8 cellular contexts compared by ENCODE assay signal in the genomic region with DNA sequence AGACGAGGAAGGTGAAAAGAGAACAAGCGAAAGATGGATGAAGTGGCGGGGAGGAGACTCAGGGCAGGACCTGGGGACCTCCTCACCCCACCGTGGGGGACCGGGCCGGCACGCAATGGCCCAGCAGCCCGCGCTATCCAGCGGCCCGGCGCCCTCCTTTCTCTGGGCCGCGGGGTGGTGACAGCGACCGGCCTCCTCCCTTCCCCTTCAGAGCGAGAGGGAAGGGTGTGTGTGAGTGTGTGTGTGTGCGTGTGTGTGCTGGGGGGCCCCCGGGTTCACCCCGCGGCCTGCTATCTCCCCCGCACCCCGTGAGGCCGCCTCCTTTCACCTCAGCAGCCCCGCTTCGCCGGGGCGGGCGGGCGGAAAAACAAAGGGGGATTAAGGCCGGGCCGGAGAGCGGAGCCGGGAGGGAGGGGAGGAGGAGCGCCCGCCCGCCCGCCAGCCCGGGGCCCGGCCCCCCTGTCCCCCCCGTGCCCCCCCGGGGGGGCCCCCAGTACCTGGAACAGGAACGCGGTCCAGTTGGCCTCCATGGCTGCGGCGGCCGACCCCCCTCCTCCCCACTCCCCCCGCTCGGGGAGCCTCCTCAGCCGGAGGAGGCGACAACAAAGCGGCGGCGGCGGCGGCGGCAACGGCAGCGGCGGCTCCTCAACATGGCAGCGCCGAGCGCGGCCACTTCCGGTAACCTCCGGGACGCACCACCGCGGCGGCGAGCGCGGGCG. TPM values are rescaled to one million over a fixed set of nuclear protein-coding genes. Genes with fewer than 3 reads are reported as not detected.
A peak's percentile ranks its signal among the peaks of the same experiment; 100 is the strongest.
DNase-seq lines count a peak whose midpoint lies in the region; ATAC-seq and TF ChIP-seq lines count a peak whose summit lies in the region.

Gene VEZF1, minus strand, starts transcription at position 673 of the 719 bp plus-strand sequence. Its CDS starts 143 bp downstream, at position 530.

- WGBS in liver = under 1% methylated on average over 74 of the region's 74 CpGs

- H3K9ac ChIP-seq in liver (ENCODE audit: low read depth in 1 of 2, low read length in 2 of 2) = peak within 1 kb of the TSS; percentile 57 to 66

- peaks cover 21% of the 10 kb centered on the region for H3K36me3 Mint-ChIP-seq in activated CD4-positive, alpha-beta T cell treated with anti-CD3 and anti-CD28 coated beads, Interleukin-2, amount 10 ng/mL, durations not matched to agents 24 days and 14 days (ENCODE audit: low read depth)
- H3K36me3 Mint-ChIP-seq in dendritic cell treated with granulocyte-macrophage colony-stimulating factor and Interleukin-4, amounts not matched to agents 40 ng/mL and 50 ng/mL, for 4 days (ENCODE audit: low read depth) = peaks cover 41% of the 10 kb centered on the region

- DNase-seq in NK-92 treated with Interleukin-12 subunit alpha and Interleukin-12 subunit beta, amount 100 ng/mL, for 24 hours (lab: John Stamatoyannopoulos, UW) = peak; percentile 74
- no peak for DNase-seq in NK-92 (lab: John Stamatoyannopoulos, UW; ENCODE audit: unreplicated experiment)
- DNase-seq in NCI-H2171 (lab: John Stamatoyannopoulos, UW) = peak; percentile 87
- DNase-seq in activated CD4-positive, alpha-beta T cell treated with anti-CD3 and anti-CD28 coated beads, Interleukin-2, amount 10 ng/mL, durations not matched to agents 24 days and 14 days = peak; percentile 93
- peak; percentile 79 for DNase-seq in stimulated activated CD4-positive, alpha-beta T cell treated with anti-CD3 and anti-CD28 coated beads, Interleukin-4, amount 100 ng/mL, for 1 hour

- H3K9me3 ChIP-seq in liver (ENCODE audit: control insufficient read depth in 4 of 4, low read length in 3 of 4) = no peaks in the 10 kb centered on the region

- no peaks in the 10 kb centered on the region for H3K9me3 Mint-ChIP-seq in activated CD4-positive, alpha-beta T cell treated with anti-CD3 and anti-CD28 coated beads, Interleukin-2, amount 10 ng/mL, durations not matched to agents 24 days and 14 days
- no peaks in the 10 kb centered on the region for H3K9me3 Mint-ChIP-seq in dendritic cell treated with granulocyte-macrophage colony-stimulating factor and Interleukin-4, amounts not matched to agents 40 ng/mL and 50 ng/mL, for 4 days

- H3K36me3 ChIP-seq in liver (ENCODE audit: control insufficient read depth in 4 of 4, insufficient read depth in 3 of 4, low read depth in 1 of 4, low read length in 3 of 4) = no peaks in the 10 kb centered on the region

- H3K4me3 ChIP-seq in liver (ENCODE audit: low read depth in 1 of 3, low read length in 3 of 3) = peak within 1 kb of the TSS; percentile 89 to 98 (median 94)

- intact Hi-C loops in activated CD4-positive, alpha-beta T cell treated with anti-CD3 and anti-CD28 coated beads, Interleukin-2, amount 10 ng/mL, durations not matched to agents 24 days and 14 days (cut with micrococcal nuclease) = loop anchor here (1.0 to 5.0 kb wide), 5 partner anchors 8 to 350 kb away; partner anchors contain the start of genes MRPS23 and SRSF1
- intact Hi-C loops in dendritic cell treated with granulocyte-macrophage colony-stimulating factor and Interleukin-4, amounts not matched to agents 40 ng/mL and 50 ng/mL, for 4 days (cut with micrococcal nuclease) = loop anchor here (2.0 to 5.0 kb wide), 3 partner anchors 39 to 125 kb away; no protein-coding TSS in a partner anchor

- ATAC-seq in HG02884 (IDR thresholded peaks at IDR 0.05; ENCODE audit: unreplicated experiment) = peak; percentile 39

- TF ChIP-seq CTCF in liver (IDR thresholded peaks at IDR 0.05; ENCODE audit: low read depth, low read length, missing input control) = no peak

- TF ChIP-seq RAD21 in liver (IDR thresholded peaks at IDR 0.05) = no peak

- peak within 1 kb of the TSS; percentile 96 for H3K27ac Mint-ChIP-seq in activated CD4-positive, alpha-beta T cell treated with anti-CD3 and anti-CD28 coated beads, Interleukin-2, amount 10 ng/mL, durations not matched to agents 24 days and 14 days
- H3K27ac Mint-ChIP-seq in dendritic cell treated with granulocyte-macrophage colony-stimulating factor and Interleukin-4, amounts not matched to agents 40 ng/mL and 50 ng/mL, for 4 days = peak within 1 kb of the TSS; percentile 97

- peaks cover 47% of the 10 kb centered on the region for H3K4me1 Mint-ChIP-seq in activated CD4-positive, alpha-beta T cell treated with anti-CD3 and anti-CD28 coated beads, Interleukin-2, amount 10 ng/mL, durations not matched to agents 24 days and 14 days
- H3K4me1 Mint-ChIP-seq in dendritic cell treated with granulocyte-macrophage colony-stimulating factor and Interleukin-4, amounts not matched to agents 40 ng/mL and 50 ng/mL, for 4 days (ENCODE audit: low read depth) = peaks cover 49% of the 10 kb centered on the region

- H3K4me1 ChIP-seq in liver (ENCODE audit: control insufficient read depth in 4 of 4, insufficient read depth in 4 of 4, low read length in 3 of 4) = peaks cover 2 to 38% (median 28%) of the 10 kb centered on the region in 4 donors

- peak within 1 kb of the TSS; percentile 94 for H3K4me3 Mint-ChIP-seq in activated CD4-positive, alpha-beta T cell treated with anti-CD3 and anti-CD28 coated beads, Interleukin-2, amount 10 ng/mL, durations not matched to agents 24 days and 14 days
- H3K4me3 Mint-ChIP-seq in dendritic cell treated with granulocyte-macrophage colony-stimulating factor and Interleukin-4, amounts not matched to agents 40 ng/mL and 50 ng/mL, for 4 days = peak within 1 kb of the TSS; percentile 96

- H3K27me3 ChIP-seq in liver (ENCODE audit: control insufficient read depth in 4 of 4, insufficient read depth in 4 of 4, low read length in 3 of 4) = no peaks in the 10 kb centered on the region

- H3K27me3 Mint-ChIP-seq in activated CD4-positive, alpha-beta T cell treated with anti-CD3 and anti-CD28 coated beads, Interleukin-2, amount 10 ng/mL, durations not matched to agents 24 days and 14 days = no peaks in the 10 kb centered on the region
- H3K27me3 Mint-ChIP-seq in dendritic cell treated with granulocyte-macrophage colony-stimulating factor and Interleukin-4, amounts not matched to agents 40 ng/mL and 50 ng/mL, for 4 days = no peaks in the 10 kb centered on the region

- peak within 1 kb of the TSS; percentile 82 to 93 for H3K27ac ChIP-seq in liver (ENCODE audit: low read depth in 1 of 2, low read length in 2 of 2)

TF ChIP-seq in liver, 16 proteins besides CTCF, POLR2A, EP300 and RAD21:
- no peak for TF ChIP-seq FOXA1 (IDR thresholded peaks at IDR 0.05)
- peak; percentile 21 for TF ChIP-seq YY1 (IDR thresholded peaks at IDR 0.05)
TF ChIP-seq in liver: peak in this region for 1.

RNA-seq across cellular contexts. Expression of gene VEZF1, which starts in this region (rescaled TPM):
- 35.4 and 37.3 TPM in 2 replicates for total RNA-seq in activated CD4-positive, alpha-beta T cell treated with anti-CD3 and anti-CD28 coated beads, Interleukin-2, amount 10 ng/mL, durations not matched to agents 24 days and 14 days
- 10 to 100 TPM; 14.6 to 26.2 TPM for total RNA-seq in liver
- 1 to 10 TPM; 7.9 to 8.2 TPM for polyA plus RNA-seq in liver
